Comparison of ENCODE assay signal across 9 cellular contexts in genomic region chr20:24419786-24420185, GRCh38. TPM values are rescaled to one million over a fixed set of nuclear protein-coding genes. Genes with fewer than 3 reads are reported as not detected.
"Had no signal": no experiment of that assay in that cellular context is flagged by ENCODE, and none has a peak within 500 bp of the region (broad histone marks: within the 10 kb centered on the region; RNA-seq: fewer than 3 reads in every experiment).

No MANE protein-coding gene starts in this region.

- H3K4me3 Mint-ChIP-seq: H9, IgD-negative memory B cell had no signal

- H3K4me1 Mint-ChIP-seq: IgD-negative memory B cell had no signal

- H3K9ac ChIP-seq: GM23248 had no signal

- FAIRE-seq: H54, HepG2 had no signal

- H3K27ac ChIP-seq: GM23248, HL-60 had no signal

- ATAC-seq: HepG2 had no signal

- H2AFZ ChIP-seq: GM23248 had no signal

- H3K36me3 Mint-ChIP-seq: IgD-negative memory B cell had no signal

- H3K4me3 ChIP-seq: GM23248 had no signal

- DNase-seq: GM23248, GOT3, H9, HCEC 1CT, KBM-7 had no signal

- H3K27me3 Mint-ChIP-seq: IgD-negative memory B cell had no signal

- H3K27ac Mint-ChIP-seq: H9, IgD-negative memory B cell had no signal

RNA-seq across cellular contexts. Expression of gene SYNDIG1, which starts 49.6 kb away (rescaled TPM):
- total RNA-seq: HepG2 had no signal
- polyA plus RNA-seq: HepG2, IgD-negative memory B cell had no signal
